In genomic region chr22:50180727-50181521, GRCh38 we compare ENCODE assay signal across 17 cellular contexts. TPM values are rescaled to one million over a fixed set of nuclear protein-coding genes. Genes with fewer than 3 reads are reported as not detected.
"Had no signal": no experiment of that assay in that cellular context is flagged by ENCODE, and none has a peak within 500 bp of the region (broad histone marks: within the 10 kb centered on the region; RNA-seq: fewer than 3 reads in every experiment).

No MANE protein-coding gene starts in this region.

- H3K27me3 Mint-ChIP-seq: brain had no signal

- H3K4me1 Mint-ChIP-seq: nephron had no signal

- H3K27me3 ChIP-seq: upper lobe of right lung had no signal

- DNase-seq: activated effector memory CD4-positive, alpha-beta T cell treated with anti-CD3 and anti-CD28 coated beads, Interleukin-2, amount 50 U/mL, for 16 hours; activated naive CD4-positive, alpha-beta T cell treated with anti-CD3 and anti-CD28 coated beads, Interleukin-2, amount 10 ng/mL, durations not matched to agents 7 days and 5 days; activated T-cell treated with anti-CD3 and anti-CD28 coated beads, Interleukin-2, amount 50 U/mL, for 48 hours; caudate nucleus; dermis blood vessel endothelial cell; effector CD8-positive, alpha-beta T cell; erythroblast; foreskin fibroblast; midbrain; nucleus accumbens; stimulated activated CD4-positive, alpha-beta T cell treated with anti-CD3 and anti-CD28 coated beads, Interleukin-12 subunit alpha, Interleukin-12 subunit beta, amount 100 ng/mL, for 4 hours; stimulated activated CD4-positive, alpha-beta T cell treated with anti-CD3 and anti-CD28 coated beads, Interleukin-4, amount 100 ng/mL, for 4 hours; stimulated activated naive CD8-positive, alpha-beta T cell treated with anti-CD3 and anti-CD28 coated beads, Interleukin-15, Interleukin-2, amounts not matched to agents 100 U/mL and 50 U/mL, for 24 hours; upper lobe of right lung had no signal

- H3K27ac ChIP-seq: upper lobe of right lung had no signal

- H3K4me3 Mint-ChIP-seq: activated naive CD4-positive, alpha-beta T cell treated with anti-CD3 and anti-CD28 coated beads, Interleukin-2, amount 10 ng/mL, durations not matched to agents 7 days and 5 days; brain; nephron had no signal

- H3K36me3 Mint-ChIP-seq: activated naive CD4-positive, alpha-beta T cell treated with anti-CD3 and anti-CD28 coated beads, Interleukin-2, amount 10 ng/mL, durations not matched to agents 7 days and 5 days had no signal

- H3K36me3 ChIP-seq: upper lobe of right lung had no signal

- H3K9me3 ChIP-seq: upper lobe of right lung had no signal

- H3K9me3 Mint-ChIP-seq: activated naive CD4-positive, alpha-beta T cell treated with anti-CD3 and anti-CD28 coated beads, Interleukin-2, amount 10 ng/mL, durations not matched to agents 7 days and 5 days; nephron had no signal

- H3K4me3 ChIP-seq: upper lobe of right lung had no signal

- H3K27ac Mint-ChIP-seq: activated naive CD4-positive, alpha-beta T cell treated with anti-CD3 and anti-CD28 coated beads, Interleukin-2, amount 10 ng/mL, durations not matched to agents 7 days and 5 days; brain; nephron had no signal

- ATAC-seq: stimulated activated naive CD8-positive, alpha-beta T cell treated with anti-CD3 and anti-CD28 coated beads, Interleukin-15, Interleukin-2, amounts not matched to agents 100 U/mL and 50 U/mL, for 24 hours; upper lobe of right lung had no signal

RNA-seq across cellular contexts. Expression of gene PANX2, which starts 10.4 kb away (rescaled TPM):
- total RNA-seq: renal cortical epithelial cell had no signal
